8 cellular contexts compared by ENCODE assay signal in genomic region chr2:97995734-97996624, GRCh38. TPM values are rescaled to one million over a fixed set of nuclear protein-coding genes. Genes with fewer than 3 reads are reported as not detected.
DNase-seq lines count a peak whose midpoint lies in the region; ATAC-seq and TF ChIP-seq lines count a peak whose summit lies in the region.

TSS of gene TMEM131 (minus strand) at chr2:97995948. CDS start at chr2:97995662, 286 bp downstream.

- intact Hi-C loops in spleen (cut with DNase I; ENCODE audit: low total_unique reads), result no loop called here

- TF ChIP-seq CTCF in AG10803 (conservative IDR thresholded peaks at IDR 0.05; ENCODE audit: low read length) (no peak), spleen (IDR thresholded peaks at IDR 0.05 in 8 of 11, conservative IDR thresholded peaks at IDR 0.05 in 3 of 11) (peak in 1 of 11 experiments; percentile 38)

- TF ChIP-seq POLR2A in spleen (IDR thresholded peaks at IDR 0.05), result peak in 1 of 3 donors; percentile 73

- peak; percentile 80 for ATAC-seq in GM19035 (IDR thresholded peaks at IDR 0.05; ENCODE audit: unreplicated experiment)
- peak; percentile 62 for ATAC-seq in HG03342 (IDR thresholded peaks at IDR 0.05; ENCODE audit: unreplicated experiment)

- no peaks in the 10 kb centered on the region for H3K27me3 ChIP-seq in spleen (replicated peaks in 1 of 7)

- H3K36me3 ChIP-seq in spleen, result no peaks in the 10 kb centered on the region

- H3K9me3 ChIP-seq in spleen, result no peaks in the 10 kb centered on the region

- DNase-seq in AG10803 (ENCODE audit: low read depth) (peak; percentile 93), NCI-H446 (lab: John Stamatoyannopoulos, UW) (peak; percentile 70 to 88), inferior parietal cortex (ENCODE audit: extremely low spot score) (peak; percentile 92), spleen (peak; percentile 98)
- peak; percentile 88 for DNase-seq in activated CD4-positive, CD25-positive, alpha-beta regulatory T cell treated with anti-CD3 and anti-CD28 coated beads, Interleukin-2, amount 50 U/mL, for 16 hours (ENCODE audit: low read depth, low spot score)
- peak; percentile 93 for DNase-seq in central memory CD4-positive, alpha-beta T cell

- H3K27ac ChIP-seq in spleen, result peak within 1 kb of the TSS; percentile 96 to 99 (median 98)

- peak within 1 kb of the TSS; percentile 88 for H3K4me3 ChIP-seq in AG10803 (ENCODE audit: low read length)
- peak within 1 kb of the TSS; percentile 79 to 96 (median 86) for H3K4me3 ChIP-seq in spleen

- peaks cover 26 to 47% (median 46%) of the 10 kb centered on the region in 6 donors for H3K4me1 ChIP-seq in spleen

- 1 to 3% (median 1%) methylated on average over 16 to 88 of the region's 88 CpGs for WGBS in spleen, 5 donors

RNA-seq across cellular contexts. Expression of gene TMEM131, which starts in this region (rescaled TPM):
- 10 to 100 TPM; 54.6 to 74.0 (median 64.8) TPM for total RNA-seq in spleen
- polyA plus RNA-seq in spleen, result 10 to 100 TPM in 2 of 3 donors, 1 to 10 TPM in 1; 9.2 to 15.2 (median 12.3) TPM

Comparison
In these comparisons a context has a peak if more than half of its experiments do, and no peak if none do; other contexts are left out.
1. Peak in every context shown above with its lines: DNase-seq, ATAC-seq, H3K4me3 ChIP-seq and H3K27ac ChIP-seq.